8 cellular contexts compared by ENCODE assay signal in genomic region chr2:111570300-111571103, GRCh38.
DNase-seq lines count a peak whose midpoint lies in the region; ATAC-seq, FAIRE-seq and TF ChIP-seq lines count a peak whose summit lies in the region.
"Not testable (repeated sequence)": the region's sequence is repeated elsewhere in the genome, so short reads cannot be mapped to it uniquely, and the experiment has no call there.

No MANE protein-coding gene starts in this region.

- H3K36me3 Mint-ChIP-seq in GM23338 (ENCODE audit: low read depth); activated T-cell treated with anti-CD3 and anti-CD28 coated beads, Interleukin-2, amount 50 U/mL, for 24 hours (ENCODE audit: low read depth); naive thymus-derived CD4-positive, alpha-beta T cell: not testable (repeated sequence)

- DNase-seq in A549 (ENCODE audit: low read depth in 1 of 2, low spot score in 1 of 2); GM23338 (ENCODE audit: low spot score); naive thymus-derived CD4-positive, alpha-beta T cell: not testable (repeated sequence)
- peak; percentile 7 for DNase-seq in OCI-M2 (lab: John Stamatoyannopoulos, UW; ENCODE audit: unreplicated experiment)
- peak; percentile 53 for DNase-seq in activated T-cell treated with anti-CD3 and anti-CD28 coated beads, Interleukin-2, amount 50 U/mL, for 24 hours

- POLR2A ChIA-PET in A549 (lab: Yijun Ruan, JAX); naive thymus-derived CD4-positive, alpha-beta T cell (lab: Charles Lee): not testable (repeated sequence)

- not testable (repeated sequence) for H3K4me1 ChIP-seq in A549; GM23338 (ENCODE audit: insufficient read depth); naive thymus-derived CD4-positive, alpha-beta T cell (ENCODE audit: control insufficient read depth in 2 of 2, insufficient read depth in 2 of 2, low read length in 2 of 2)

- not testable (repeated sequence) for H3K27me3 ChIP-seq in GM23338 (ENCODE audit: insufficient read depth); naive thymus-derived CD4-positive, alpha-beta T cell (ENCODE audit: control insufficient read depth in 2 of 2, insufficient read depth in 2 of 2, low read length in 2 of 2)

- H3F3A ChIP-seq in GM23338 (replicated peaks; ENCODE audit: low read depth): not testable (repeated sequence)

- not testable (repeated sequence) for TF ChIP-seq CTCF in A549 (IDR thresholded peaks at IDR 0.05); GM23338 (conservative IDR thresholded peaks at IDR 0.05; ENCODE audit: low read depth in 2 of 2)

- H3K4me3 Mint-ChIP-seq in GM23338: not testable (repeated sequence)
- H3K4me3 Mint-ChIP-seq in activated T-cell treated with anti-CD3 and anti-CD28 coated beads, Interleukin-2, amount 50 U/mL, for 24 hours: peak overlapping the region; percentile 36
- H3K4me3 Mint-ChIP-seq in naive thymus-derived CD4-positive, alpha-beta T cell: peak overlapping the region in 1 of 10 donors; percentile 75

- not testable (repeated sequence) for H4K20me1 ChIP-seq in GM23338 (replicated peaks; ENCODE audit: insufficient read depth)

- not testable (repeated sequence) for TF ChIP-seq RAD21 in A549 (conservative IDR thresholded peaks at IDR 0.05 in 1 of 2, IDR thresholded peaks at IDR 0.05 in 1 of 2)

- H3K9me2 ChIP-seq in GM23338 (ENCODE audit: insufficient read depth): not testable (repeated sequence)

- H3K9me3 Mint-ChIP-seq in GM23338; activated T-cell treated with anti-CD3 and anti-CD28 coated beads, Interleukin-2, amount 50 U/mL, for 24 hours; naive thymus-derived CD4-positive, alpha-beta T cell: not testable (repeated sequence)

- not testable (repeated sequence) for H3K27ac Mint-ChIP-seq in GM23338
- H3K27ac Mint-ChIP-seq in activated T-cell treated with anti-CD3 and anti-CD28 coated beads, Interleukin-2, amount 50 U/mL, for 24 hours: peak overlapping the region; percentile 23
- peak overlapping the region in 1 of 9 donors; percentile 39 for H3K27ac Mint-ChIP-seq in naive thymus-derived CD4-positive, alpha-beta T cell

- intact Hi-C loops in naive thymus-derived CD4-positive, alpha-beta T cell (cut with micrococcal nuclease): not testable (repeated sequence)

- not testable (repeated sequence) for H3K36me3 ChIP-seq in GM23338 (ENCODE audit: insufficient read depth); naive thymus-derived CD4-positive, alpha-beta T cell (ENCODE audit: control insufficient read depth in 2 of 3, insufficient read depth in 3 of 3, low read length in 3 of 3)

- H3K79me2 ChIP-seq in GM23338 (replicated peaks; ENCODE audit: insufficient read depth): not testable (repeated sequence)

- FAIRE-seq in A549 (lab: Jason Lieb, UNC): not testable (repeated sequence)

- ATAC-seq in A549: peak; percentile 65 to 77; a peak in 5 of 6 replicates
- peak; percentile 95 for ATAC-seq in GM18867 (IDR thresholded peaks at IDR 0.05; ENCODE audit: unreplicated experiment)
- ATAC-seq in GM23338: peak; percentile 54
- ATAC-seq in HG03175 (IDR thresholded peaks at IDR 0.05; ENCODE audit: unreplicated experiment): peak; percentile 94
- ATAC-seq in esophagus mucosa: peak; percentile 47
- ATAC-seq in naive thymus-derived CD4-positive, alpha-beta T cell: peak; percentile 78

- CTCF ChIA-PET in A549 (lab: Yijun Ruan, JAX); naive thymus-derived CD4-positive, alpha-beta T cell (lab: Charles Lee): not testable (repeated sequence)

- not testable (repeated sequence) for H3K27ac ChIP-seq in A549; GM23338 (ENCODE audit: low read depth); naive thymus-derived CD4-positive, alpha-beta T cell (ENCODE audit: low read depth, low read length)

- H3K9me3 ChIP-seq in A549; naive thymus-derived CD4-positive, alpha-beta T cell (ENCODE audit: control insufficient read depth in 2 of 3, low read length in 3 of 3): not testable (repeated sequence)

- 56% methylated on average over 8 of the region's 8 CpGs for WGBS in A549 (ENCODE audit: missing lambda C conversion rate)

- H2AFZ ChIP-seq in GM23338: not testable (repeated sequence)

- not testable (repeated sequence) for TF ChIP-seq POLR2A in A549 (IDR thresholded peaks at IDR 0.05; ENCODE audit: low read length)

- H3K27me3 Mint-ChIP-seq in GM23338 (ENCODE audit: insufficient read depth, low read depth, poor library complexity); activated T-cell treated with anti-CD3 and anti-CD28 coated beads, Interleukin-2, amount 50 U/mL, for 24 hours; naive thymus-derived CD4-positive, alpha-beta T cell: not testable (repeated sequence)

- not testable (repeated sequence) for TF ChIP-seq EP300 in A549 (IDR thresholded peaks at IDR 0.05)

- not testable (repeated sequence) for H3K4me1 Mint-ChIP-seq in GM23338
- H3K4me1 Mint-ChIP-seq in activated T-cell treated with anti-CD3 and anti-CD28 coated beads, Interleukin-2, amount 50 U/mL, for 24 hours (ENCODE audit: low read depth): peaks cover 12% of the 10 kb centered on the region
- H3K4me1 Mint-ChIP-seq in naive thymus-derived CD4-positive, alpha-beta T cell: peaks cover 0 to 11% (median 5%) of the 10 kb centered on the region in 7 donors

- not testable (repeated sequence) for H3K4me3 ChIP-seq in A549; GM23338; naive thymus-derived CD4-positive, alpha-beta T cell (ENCODE audit: low read length)

- H3K4me2 ChIP-seq in A549, GM23338: not testable (repeated sequence)
